In the genomic region with DNA sequence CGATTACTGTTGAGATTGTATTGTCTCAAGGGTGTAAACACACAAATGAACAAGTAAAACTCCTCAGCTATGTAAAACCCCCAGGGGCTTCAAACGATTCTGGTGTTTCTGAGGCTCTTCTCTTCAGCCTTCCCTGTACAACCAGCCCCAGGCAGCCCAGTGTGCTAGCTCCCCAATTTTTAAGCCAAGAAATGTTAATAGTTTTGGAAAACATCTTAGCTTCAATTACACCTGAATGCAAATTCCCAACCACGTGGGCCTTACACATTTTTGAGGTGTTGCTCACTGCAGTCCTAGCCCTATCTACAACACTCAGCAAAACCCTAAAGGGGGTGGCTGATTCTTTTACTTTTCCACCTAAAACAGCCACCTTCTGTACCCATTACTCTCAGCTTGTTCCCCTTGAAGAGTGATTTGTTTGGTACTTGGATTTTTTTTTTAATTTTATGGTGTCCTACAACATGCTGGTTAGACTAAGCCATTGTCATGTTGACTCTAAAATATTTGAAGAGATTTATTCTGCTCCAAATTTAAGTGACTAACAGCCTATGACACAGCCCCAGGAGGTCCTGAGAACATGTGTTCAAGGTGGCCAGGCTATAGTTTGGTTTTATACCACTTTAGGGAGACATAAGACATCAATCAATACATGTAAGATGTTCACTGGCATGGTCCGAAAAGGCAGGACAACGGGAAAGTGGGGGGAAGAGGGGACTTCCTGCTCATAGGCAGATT, we compare ENCODE assay signal across 17 cellular contexts.
"Had no signal": no experiment of that assay in that cellular context is flagged by ENCODE, and none has a peak within 500 bp of the region (broad histone marks: within the 10 kb centered on the region; RNA-seq: fewer than 3 reads in every experiment).

No MANE protein-coding gene starts in this region.

- H3K36me3 Mint-ChIP-seq: activated naive CD4-positive, alpha-beta T cell treated with anti-CD3 and anti-CD28 coated beads, Interleukin-2, amount 10 ng/mL, durations not matched to agents 7 days and 5 days; immature natural killer cell had no signal

- FAIRE-seq: pancreas, urothelium cell line had no signal

- H3K36me3 ChIP-seq: colonic mucosa, esophagus squamous epithelium, pancreas, tibial artery, WERI-Rb-1 had no signal

- H3K4me3 ChIP-seq: colonic mucosa, esophagus squamous epithelium, lung, pancreas, tibial artery had no signal

- DNase-seq: activated CD4-positive, alpha-beta T cell treated with anti-CD3 and anti-CD28 coated beads, Interleukin-2, amount 50 U/mL, for 48 hours; activated naive CD4-positive, alpha-beta T cell treated with anti-CD3 and anti-CD28 coated beads, Interleukin-2, amount 10 ng/mL, durations not matched to agents 7 days and 5 days; central memory CD4-positive, alpha-beta T cell; colonic mucosa; esophagus squamous epithelium; glutamatergic neuron; immature natural killer cell; pancreas; stimulated activated CD4-positive, alpha-beta T cell treated with anti-CD3 and anti-CD28 coated beads, Interleukin-12 subunit alpha, Interleukin-12 subunit beta, amount 100 ng/mL, for 4 hours; stimulated activated CD4-positive, alpha-beta T cell treated with anti-CD3 and anti-CD28 coated beads, Interleukin-2, amount 100 ng/mL, for 24 hours; T-helper 1 cell; tibial artery; WERI-Rb-1 had no signal

- H3K4me1 ChIP-seq: colonic mucosa had no signal

- H3K4me3 Mint-ChIP-seq: activated naive CD4-positive, alpha-beta T cell treated with anti-CD3 and anti-CD28 coated beads, Interleukin-2, amount 10 ng/mL, durations not matched to agents 7 days and 5 days; immature natural killer cell; neural crest cell had no signal

- H3K27ac ChIP-seq: colonic mucosa, pancreas, WERI-Rb-1 had no signal

- H3K27me3 ChIP-seq: colonic mucosa, esophagus squamous epithelium, pancreas, tibial artery had no signal

- H3K9me3 ChIP-seq: colonic mucosa, esophagus squamous epithelium, pancreas, tibial artery had no signal

- ATAC-seq: activated T-helper 17 cell treated with anti-CD3 and anti-CD28 coated beads, Interleukin-2, amount 50 U/mL, for 72 hours; pancreas had no signal

- H3K9me3 Mint-ChIP-seq: activated naive CD4-positive, alpha-beta T cell treated with anti-CD3 and anti-CD28 coated beads, Interleukin-2, amount 10 ng/mL, durations not matched to agents 7 days and 5 days; activated T-helper 17 cell treated with anti-CD3 and anti-CD28 coated beads, Interleukin-2, amount 50 U/mL, for 72 hours; immature natural killer cell; neural crest cell had no signal
